18 cellular contexts compared by ENCODE assay signal in the genomic region with DNA sequence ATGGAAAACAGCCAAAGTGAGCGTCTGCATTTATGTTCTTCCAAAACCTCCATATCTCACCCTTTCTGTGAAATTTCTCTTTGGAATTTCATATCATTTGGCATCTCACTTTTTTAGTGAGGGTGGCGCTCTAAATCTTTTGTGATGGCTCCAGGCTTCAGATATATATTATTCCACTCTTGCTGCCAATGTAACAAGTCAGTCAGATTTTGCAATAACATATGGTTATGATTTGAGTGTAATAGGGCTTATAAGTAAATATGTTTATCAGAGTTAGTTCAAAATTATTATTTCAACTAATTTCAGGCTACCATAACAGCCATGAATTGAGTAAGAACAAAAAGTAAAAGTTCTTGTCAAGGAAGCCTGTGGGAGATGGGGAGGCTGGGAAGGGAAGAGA.
"Had no signal": no experiment of that assay in that cellular context is flagged by ENCODE, and none has a peak within 500 bp of the region (broad histone marks: within the 10 kb centered on the region; RNA-seq: fewer than 3 reads in every experiment).

No MANE protein-coding gene starts in this region.

- H3K9ac ChIP-seq: neural progenitor cell had no signal

- H3K27ac ChIP-seq: body of pancreas, gastroesophageal sphincter, lower lobe of right lung, neural progenitor cell, upper lobe of left lung had no signal

- DNase-seq: activated CD4-positive, alpha-beta memory T cell treated with anti-CD3 and anti-CD28 coated beads, Interleukin-2, amount 10 ng/mL, durations not matched to agents 7 days and 5 days; activated CD4-positive, alpha-beta T cell treated with anti-CD3 and anti-CD28 coated beads, Interleukin-2, amount 10 ng/mL, durations not matched to agents 24 days and 14 days; activated effector memory CD4-positive, alpha-beta T cell treated with Interleukin-2 at 50 U/mL for 16 hours; activated naive CD4-positive, alpha-beta T cell treated with anti-CD3 and anti-CD28 coated beads, Interleukin-2, amount 10 ng/mL, durations not matched to agents 7 days and 5 days; activated T-cell treated with anti-CD3 and anti-CD28 coated beads, Interleukin-2, amount 50 U/mL, for 72 hours; body of pancreas; caudate nucleus; effector CD4-positive, alpha-beta T cell; head of caudate nucleus; lower lobe of right lung; naive thymus-derived CD8-positive, alpha-beta T cell; stimulated activated CD4-positive, alpha-beta T cell treated with anti-CD3 and anti-CD28 coated beads, Interleukin-12 subunit alpha, Interleukin-12 subunit beta, amount 100 ng/mL, for 4 hours; stimulated activated CD4-positive, alpha-beta T cell treated with anti-CD3 and anti-CD28 coated beads, Interleukin-4, amount 100 ng/mL, for 4 hours; stimulated activated naive CD8-positive, alpha-beta T cell treated with anti-CD3 and anti-CD28 coated beads, Interleukin-15, Interleukin-2, amounts not matched to agents 100 U/mL and 50 U/mL, for 24 hours; upper lobe of left lung had no signal

- ATAC-seq: activated T-cell treated with anti-CD3 and anti-CD28 coated beads, Interleukin-2, amount 50 U/mL, for 72 hours; body of pancreas; gastroesophageal sphincter; left lobe of liver; lower lobe of right lung; naive thymus-derived CD8-positive, alpha-beta T cell; stimulated activated naive CD8-positive, alpha-beta T cell treated with anti-CD3 and anti-CD28 coated beads, Interleukin-15, Interleukin-2, amounts not matched to agents 100 U/mL and 50 U/mL, for 24 hours had no signal

- H3K9me3 ChIP-seq: body of pancreas, gastroesophageal sphincter, lower lobe of right lung, upper lobe of left lung had no signal

- H3K4me3 ChIP-seq: body of pancreas, gastroesophageal sphincter, lower lobe of right lung, neural progenitor cell, upper lobe of left lung had no signal

- H3K4me1 ChIP-seq: body of pancreas, gastroesophageal sphincter, lower lobe of right lung, neural progenitor cell, upper lobe of left lung had no signal

- H3K4me2 ChIP-seq: neural progenitor cell had no signal

- H3K36me3 ChIP-seq: gastroesophageal sphincter, lower lobe of right lung, neural progenitor cell, upper lobe of left lung had no signal

- H2AFZ ChIP-seq: neural progenitor cell had no signal

- H3K27me3 ChIP-seq: body of pancreas, gastroesophageal sphincter, neural progenitor cell, upper lobe of left lung had no signal
